9 cellular contexts compared by ENCODE assay signal in the genomic region with DNA sequence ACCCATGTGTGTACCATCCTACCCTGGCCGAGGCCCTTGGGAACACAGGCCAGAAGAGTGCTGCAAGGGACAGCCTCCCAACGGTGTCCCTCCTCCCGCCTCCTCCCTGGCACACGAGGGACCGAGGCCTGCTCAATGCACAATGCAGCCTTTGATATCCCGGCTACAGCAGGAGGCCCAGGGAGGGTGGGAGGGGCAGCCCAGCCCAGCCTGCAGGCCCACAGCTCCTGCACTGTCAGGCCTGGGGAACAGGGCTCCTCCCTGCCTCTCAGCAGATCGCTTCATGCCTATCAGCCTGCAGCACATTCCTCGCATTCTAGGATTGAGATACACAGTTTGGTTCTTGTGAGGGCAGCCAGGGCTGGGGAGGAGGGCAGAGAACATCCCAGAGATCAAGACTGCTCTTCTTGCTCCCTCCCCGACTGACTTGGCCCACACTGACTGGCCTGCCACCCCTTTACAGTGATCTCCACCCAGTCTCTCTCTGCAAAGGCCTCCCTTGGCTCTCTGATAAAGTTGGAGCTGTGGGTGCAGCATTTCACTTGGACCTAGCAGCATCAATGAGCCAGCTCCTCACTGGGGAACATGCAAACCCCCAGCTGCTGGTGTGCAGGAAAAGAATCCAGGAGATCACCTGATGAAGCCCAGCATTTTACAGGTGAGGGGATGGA. TPM values are rescaled to one million over a fixed set of nuclear protein-coding genes. Genes with fewer than 3 reads are reported as not detected.
A peak's percentile ranks its signal among the peaks of the same experiment; 100 is the strongest.
DNase-seq lines count a peak whose midpoint lies in the region; ATAC-seq and TF ChIP-seq lines count a peak whose summit lies in the region.
"Had no signal": no experiment of that assay in that cellular context is flagged by ENCODE, and none has a peak within 500 bp of the region (broad histone marks: within the 10 kb centered on the region; RNA-seq: fewer than 3 reads in every experiment).

A gene (minus strand): TSS at position 46 of the 671 bp plus-strand sequence. CDS start 40 bp downstream, at position 6.

- peaks cover 44% of the 10 kb centered on the region for H3K79me2 ChIP-seq in PC-9 (ENCODE audit: low read depth)

- H3K9me3 ChIP-seq in A673 (ENCODE audit: low read depth, low read length, poor library complexity, severe bottlenecking) (no peaks in the 10 kb centered on the region), PC-9 (ENCODE audit: insufficient read depth, low read depth) (peaks cover 10% of the 10 kb centered on the region; the same call in 1 of the 2 replicates), mucosa of descending colon (no peaks in the 10 kb centered on the region)

- peak; percentile 77 for ATAC-seq in mucosa of descending colon
- no peak for ATAC-seq in HG03159 (IDR thresholded peaks at IDR 0.05; ENCODE audit: unreplicated experiment)
- ATAC-seq in HG03439 (IDR thresholded peaks at IDR 0.05; ENCODE audit: unreplicated experiment), result no peak

- CTCF ChIA-PET in A673 (lab: Charles Lee) (no interaction called here), PC-9 (lab: Charles Lee) (interaction anchor here (0.6 to 1.2 kb wide), 3 partner anchors 11 to 52 kb away, joined by 3 read pairs; no protein-coding TSS in a partner anchor)

- DNase-seq in A673 (ENCODE audit: low spot score), result peak; percentile 76
- peak; percentile 81 to 90 for DNase-seq in PC-9
- DNase-seq in fibroblast of gingiva (ENCODE audit: low read depth), result peak; percentile 35
- peak; percentile 42 to 72 (median 58) for DNase-seq in mucosa of descending colon
- DNase-seq in stimulated activated CD4-positive, alpha-beta T cell treated with anti-CD3 and anti-CD28 coated beads, Interleukin-2, amount 100 ng/mL, for 24 hours, result no peak
- no peak for DNase-seq in SKM-1 treated with dmso at 0.1 percent for 144 hours (lab: John Stamatoyannopoulos, UW; ENCODE audit: unreplicated experiment)

- H2AFZ ChIP-seq in PC-9, result no peak within 1 kb of the TSS

- H3K27ac ChIP-seq in A673 (ENCODE audit: low read depth, low read length, poor library complexity, severe bottlenecking) (no peak within 1 kb of the TSS), PC-9 (peak within 1 kb of the TSS; percentile 99)

- H3K36me3 ChIP-seq in A673 (ENCODE audit: insufficient read depth, low read length, poor library complexity, severe bottlenecking) (no peaks in the 10 kb centered on the region), PC-9 (ENCODE audit: low read depth) (peaks cover 50% of the 10 kb centered on the region), mucosa of descending colon (ENCODE audit: low read depth) (no peaks in the 10 kb centered on the region)

- peaks cover 7% of the 10 kb centered on the region for H3K4me1 ChIP-seq in A673 (ENCODE audit: insufficient read depth, low read length, poor library complexity, severe bottlenecking)
- H3K4me1 ChIP-seq in PC-9 (replicated peaks; ENCODE audit: insufficient read depth), result peaks cover 68% of the 10 kb centered on the region
- peaks cover 16% of the 10 kb centered on the region for H3K4me1 ChIP-seq in mucosa of descending colon (ENCODE audit: low read depth)

- no peaks in the 10 kb centered on the region for H3K9me2 ChIP-seq in PC-9 (ENCODE audit: insufficient read depth)

- no peak within 1 kb of the TSS for H3K4me3 ChIP-seq in A673 (ENCODE audit: low read depth, low read length, poor library complexity, severe bottlenecking)
- H3K4me3 ChIP-seq in PC-9, result peak within 1 kb of the TSS; percentile 46; the same call in 1 of the 2 replicates
- H3K4me3 ChIP-seq in mucosa of descending colon, result no peak within 1 kb of the TSS

- intact Hi-C loops in A673 (cut with micrococcal nuclease; ENCODE audit: unreplicated experiment) (no loop called here), PC-9 (cut with micrococcal nuclease; ENCODE audit: unreplicated experiment) (loop anchor here (1.0 to 5.0 kb wide), 8 partner anchors 11 to 150 kb away; no protein-coding TSS in a partner anchor), mucosa of descending colon (cut with DNase I, micrococcal nuclease) (no loop called here)

- POLR2A ChIA-PET in A673 (lab: Charles Lee; ENCODE audit: low non-redundant PET) (no interaction called here), PC-9 (lab: Charles Lee; ENCODE audit: unreplicated experiment) (interaction anchor here (1.2 kb wide), 1 partner anchor 50 kb away, joined by 4 read pairs; no protein-coding TSS in a partner anchor)

- no peaks in the 10 kb centered on the region for H4K20me1 ChIP-seq in PC-9 (ENCODE audit: insufficient read depth)

- H3F3A ChIP-seq in PC-9 (ENCODE audit: insufficient read depth, low read depth), result peaks cover 47% of the 10 kb centered on the region

- H3K27me3 ChIP-seq in A673 (replicated peaks; ENCODE audit: insufficient read depth, low read depth, low read length, poor library complexity) (no peaks in the 10 kb centered on the region), PC-9 (ENCODE audit: insufficient read depth, low read depth) (no peaks in the 10 kb centered on the region)

- peak within 1 kb of the TSS; percentile 72 for H3K4me2 ChIP-seq in PC-9

- TF ChIP-seq CTCF in A673 (conservative IDR thresholded peaks at IDR 0.05; ENCODE audit: low read depth, low read length) (no peak), PC-9 (conservative IDR thresholded peaks at IDR 0.05) (no peak), mucosa of descending colon (IDR thresholded peaks at IDR 0.05) (no peak)

- BruUV-seq in A673 (replicated peaks; lab: Mats Ljungman, UMichigan) (no TSS peak), PC-9 (replicated peaks; lab: Mats Ljungman, UMichigan) (no TSS peak)

RNA-seq across cellular contexts. Expression of the gene that starts here (rescaled TPM):
- 1.3 and 2.5 TPM in 2 replicates for total RNA-seq in A673 (2021)
- 32.1 and 38.8 TPM in 2 replicates for total RNA-seq in PC-9 (2021)
- total RNA-seq in mucosa of descending colon, result 1 to 10 TPM; 1.3 to 3.9 (median 2.2) TPM
- total RNA-seq: B cell had no signal

Comparison
In these comparisons a context has a peak if more than half of its experiments do, and no peak if none do; other contexts are left out.
1. DNase-seq: peak in A673 (single experiment), PC-9 (2 of 2), fibroblast of gingiva (single experiment) and mucosa of descending colon (3 of 3); none in stimulated activated CD4-positive, alpha-beta T cell treated with anti-CD3 and anti-CD28 coated beads, Interleukin-2, amount 100 ng/mL, for 24 hours (0 of 2) and SKM-1 treated with dmso at 0.1 percent for 144 hours (single experiment).